8 cellular contexts compared by ENCODE assay signal in the genomic region with DNA sequence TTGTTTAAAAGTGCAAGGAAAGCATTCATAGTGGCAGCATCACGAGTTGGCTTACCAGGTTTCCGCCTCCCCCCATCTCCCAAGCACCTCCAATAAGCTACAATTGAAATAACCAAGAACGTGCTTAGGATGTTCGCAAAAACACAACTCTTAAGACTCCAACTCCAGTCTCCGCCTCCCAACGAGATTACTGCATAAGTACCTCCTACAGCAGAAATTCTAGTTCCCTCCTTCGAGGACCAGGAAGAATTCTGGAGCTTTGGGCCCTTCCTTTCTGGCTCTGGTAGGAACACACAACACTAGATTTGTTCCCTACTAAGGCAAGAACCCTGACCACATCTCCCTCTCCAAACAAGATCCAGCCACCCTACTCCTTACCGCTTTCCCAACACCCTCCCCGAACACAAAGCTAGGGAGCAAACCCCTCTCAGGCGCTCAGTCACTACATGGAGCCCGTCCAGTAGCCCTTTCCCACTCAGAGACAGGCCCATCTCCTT.
DNase-seq lines count a peak whose midpoint lies in the region; ATAC-seq, FAIRE-seq and TF ChIP-seq lines count a peak whose summit lies in the region.

No MANE protein-coding gene starts in this region.

- no peaks in the 10 kb centered on the region for H3K27me3 ChIP-seq in parathyroid adenoma (ENCODE audit: control insufficient read depth, insufficient read depth, low read length)

- peak overlapping the region; percentile 96 for H3K27ac ChIP-seq in parathyroid adenoma

- peak overlapping the region; percentile 85 for H3K9ac ChIP-seq in parathyroid adenoma

- no peaks in the 10 kb centered on the region for H3K36me3 ChIP-seq in parathyroid adenoma (ENCODE audit: control insufficient read depth, insufficient read depth, low read length)

- TF ChIP-seq CTCF in parathyroid adenoma (IDR thresholded peaks at IDR 0.05) (no peak), D721Med (IDR thresholded peaks at IDR 0.05; ENCODE audit: insufficient read depth, missing control alignments) (no peak)

- H3K9me3 ChIP-seq in parathyroid adenoma (ENCODE audit: control insufficient read depth, low read length), result no peaks in the 10 kb centered on the region

- FAIRE-seq in D721Med (lab: Jason Lieb, UNC), result no peak

- peaks cover 37% of the 10 kb centered on the region for H3K79me2 ChIP-seq in parathyroid adenoma

- H3K4me1 ChIP-seq in parathyroid adenoma, result peaks cover 14% of the 10 kb centered on the region

- peak; percentile 59 for DNase-seq in activated CD8-positive, alpha-beta memory T cell treated with anti-CD3 and anti-CD28 coated beads, Interleukin-2, amount 50 U/mL, for 48 hours
- DNase-seq in activated CD8-positive, alpha-beta memory T cell treated with anti-CD3 and anti-CD28 coated beads, Interleukin-2, amount 50 U/mL, for 4 hours, result no peak
- DNase-seq in NOMO-1 treated with DMSO at 0.1 percent for 48 hours (lab: John Stamatoyannopoulos, UW; ENCODE audit: unreplicated experiment) (peak; percentile 49), globus pallidus (ENCODE audit: low spot score) (peak; percentile 37), D721Med (ENCODE audit: insufficient read length, low spot score) (no peak)
- peak; percentile 7 for DNase-seq in activated gamma-delta T cell treated with anti-CD3 and anti-CD28 coated beads, Interleukin-2, amount 50 U/mL, for 16 hours (ENCODE audit: low read depth)

- H3K4me2 ChIP-seq in parathyroid adenoma (ENCODE audit: low read length), result peak overlapping the region; percentile 89

- ATAC-seq in GM18517 (IDR thresholded peaks at IDR 0.05; ENCODE audit: unreplicated experiment), result no peak

- peak overlapping the region; percentile 88 for H3K4me3 ChIP-seq in parathyroid adenoma (ENCODE audit: low read depth, low read length)

- peak overlapping the region; percentile 97 for H2AFZ ChIP-seq in parathyroid adenoma

Comparison
In these comparisons a context has a peak if more than half of its experiments do, and no peak if none do; other contexts are left out.
1. DNase-seq: peak in activated CD8-positive, alpha-beta memory T cell treated with anti-CD3 and anti-CD28 coated beads, Interleukin-2, amount 50 U/mL, for 48 hours (single experiment), NOMO-1 treated with DMSO at 0.1 percent for 48 hours (single experiment), activated gamma-delta T cell treated with anti-CD3 and anti-CD28 coated beads, Interleukin-2, amount 50 U/mL, for 16 hours (single experiment) and globus pallidus (single experiment); none in activated CD8-positive, alpha-beta memory T cell treated with anti-CD3 and anti-CD28 coated beads, Interleukin-2, amount 50 U/mL, for 4 hours (single experiment) and D721Med (single experiment).